In the genomic region with DNA sequence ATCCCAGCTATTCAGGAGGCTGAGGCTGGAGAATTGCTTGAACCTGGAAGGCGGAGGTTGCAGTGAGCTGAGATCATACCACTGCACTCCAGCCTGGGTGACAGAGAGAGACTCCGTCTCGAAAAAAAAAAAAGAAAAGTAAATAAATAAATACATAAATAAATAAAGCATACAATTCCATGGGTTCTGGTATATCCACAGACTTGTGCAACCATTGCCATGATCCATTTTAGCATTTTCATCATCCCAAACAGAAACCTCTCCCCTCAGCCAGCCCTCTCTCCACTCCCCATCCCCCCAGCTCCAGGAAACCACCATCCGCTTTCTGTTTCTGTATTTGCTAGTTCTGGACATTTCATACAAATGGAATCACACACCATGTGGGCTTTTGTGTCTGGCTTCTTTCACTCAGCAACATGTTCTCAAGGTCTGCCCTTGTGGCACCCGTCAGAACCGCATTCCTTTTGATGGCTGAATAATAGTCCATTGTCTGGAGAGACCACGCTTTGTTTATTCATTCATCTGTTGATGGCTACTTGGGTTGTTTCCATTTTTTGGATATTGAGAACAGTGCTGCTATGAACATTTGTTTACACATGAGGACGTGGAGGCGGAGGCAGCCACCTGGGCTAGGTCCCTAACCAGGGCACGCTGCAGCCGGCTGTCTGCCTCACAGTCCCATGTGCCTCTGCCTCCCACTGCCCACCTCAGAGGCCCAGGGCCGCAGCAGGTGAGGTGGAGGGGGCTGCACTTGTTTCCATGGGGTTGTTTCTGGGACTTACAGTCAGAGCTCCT, we compare ENCODE assay signal across 1 cellular context.
TF ChIP-seq lines count a peak whose summit lies in the region.

No MANE protein-coding gene starts in this region.

TF ChIP-seq in HepG2, 621 proteins besides CTCF, POLR2A, EP300 and RAD21 (continued from another document and continues in another):
- TF ChIP-seq, protein P1, sequence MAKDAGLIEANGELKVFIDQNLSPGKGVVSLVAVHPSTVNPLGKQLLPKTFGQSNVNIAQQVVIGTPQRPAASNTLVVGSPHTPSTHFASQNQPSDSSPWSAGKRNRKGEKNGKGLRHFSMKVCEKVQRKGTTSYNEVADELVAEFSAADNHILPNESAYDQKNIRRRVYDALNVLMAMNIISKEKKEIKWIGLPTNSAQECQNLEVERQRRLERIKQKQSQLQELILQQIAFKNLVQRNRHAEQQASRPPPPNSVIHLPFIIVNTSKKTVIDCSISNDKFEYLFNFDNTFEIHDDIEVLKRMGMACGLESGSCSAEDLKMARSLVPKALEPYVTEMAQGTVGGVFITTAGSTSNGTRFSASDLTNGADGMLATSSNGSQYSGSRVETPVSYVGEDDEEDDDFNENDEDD (CRISPR knock-in tag; IDR thresholded peaks at IDR 0.05; ENCODE audit: borderline replicate concordance) = no peak
- TF ChIP-seq ZNF333 (CRISPR knock-in tag; IDR thresholded peaks at IDR 0.05; ENCODE audit: borderline replicate concordance) (no peak), FOXA1 (IDR thresholded peaks at IDR 0.05) (no peak), FOXA1 (CRISPR knock-in tag; IDR thresholded peaks at IDR 0.05) (peak; percentile 59; the same call in 1 of the 2 replicates), HDAC1 (CRISPR knock-in tag; IDR thresholded peaks at IDR 0.05) (0 out of 2 replicates have a peak, but pooled peaks have one; percentile 22), FOXK2 (IDR thresholded peaks at IDR 0.05) (0 out of 2 replicates have a peak, but pooled peaks have one; percentile 28), SOX5 (CRISPR knock-in tag; IDR thresholded peaks at IDR 0.05; ENCODE audit: borderline replicate concordance) (peak; percentile 98), ZNF7 (CRISPR knock-in tag; IDR thresholded peaks at IDR 0.05) (peak; percentile 75), FOXP4 (CRISPR knock-in tag; IDR thresholded peaks at IDR 0.05) (peak; percentile 59; the same call in 1 of the 2 replicates), ZNF3 (CRISPR knock-in tag; IDR thresholded peaks at IDR 0.05) (peak; percentile 46; the same call in 1 of the 2 replicates), ZNF382 (CRISPR knock-in tag; IDR thresholded peaks at IDR 0.05; ENCODE audit: borderline replicate concordance) (no peak), BHLHE40 (IDR thresholded peaks at IDR 0.05; ENCODE audit: low read length) (0 out of 2 replicates have a peak, but pooled peaks have one; percentile 4), ZFP37 (CRISPR knock-in tag; IDR thresholded peaks at IDR 0.05; ENCODE audit: borderline replicate concordance) (no peak), NR2F2 (IDR thresholded peaks at IDR 0.05; ENCODE audit: borderline replicate concordance, low read depth) (no peak), KDM4B (CRISPR knock-in tag; IDR thresholded peaks at IDR 0.05) (no peak), SETDB1 (CRISPR knock-in tag; IDR thresholded peaks at IDR 0.05; ENCODE audit: borderline replicate concordance) (no peak), ZMYM3 (CRISPR knock-in tag; IDR thresholded peaks at IDR 0.05) (no peak), KAT7 (CRISPR knock-in tag; IDR thresholded peaks at IDR 0.05; ENCODE audit: borderline replicate concordance) (no peak), KLF16 (CRISPR knock-in tag; IDR thresholded peaks at IDR 0.05) (0 out of 4 replicates have a peak, but pooled peaks of 1 of the 2 experiments have one; percentile 27), ZNF451 (CRISPR knock-in tag; IDR thresholded peaks at IDR 0.05) (no peak), SOX13 (IDR thresholded peaks at IDR 0.05) (peak; percentile 86), SOX13 (CRISPR knock-in tag; conservative IDR thresholded peaks at IDR 0.05 in 1 of 2, IDR thresholded peaks at IDR 0.05 in 1 of 2) (peak in 1 of 2 experiments; percentile 100; a peak in 2 of 4 replicates), TCF7 (IDR thresholded peaks at IDR 0.05; ENCODE audit: low read depth) (peak; percentile 35), ZNF788 (CRISPR knock-in tag; IDR thresholded peaks at IDR 0.05; ENCODE audit: borderline replicate concordance) (no peak), ZNF83 (CRISPR knock-in tag; IDR thresholded peaks at IDR 0.05; ENCODE audit: borderline replicate concordance) (no peak), NFE2 (CRISPR knock-in tag; IDR thresholded peaks at IDR 0.05) (no peak), IKZF4 (CRISPR knock-in tag; IDR thresholded peaks at IDR 0.05; ENCODE audit: borderline replicate concordance, low read depth, not compliant biosample characterization) (no peak)
- TF ChIP-seq, protein P2, sequence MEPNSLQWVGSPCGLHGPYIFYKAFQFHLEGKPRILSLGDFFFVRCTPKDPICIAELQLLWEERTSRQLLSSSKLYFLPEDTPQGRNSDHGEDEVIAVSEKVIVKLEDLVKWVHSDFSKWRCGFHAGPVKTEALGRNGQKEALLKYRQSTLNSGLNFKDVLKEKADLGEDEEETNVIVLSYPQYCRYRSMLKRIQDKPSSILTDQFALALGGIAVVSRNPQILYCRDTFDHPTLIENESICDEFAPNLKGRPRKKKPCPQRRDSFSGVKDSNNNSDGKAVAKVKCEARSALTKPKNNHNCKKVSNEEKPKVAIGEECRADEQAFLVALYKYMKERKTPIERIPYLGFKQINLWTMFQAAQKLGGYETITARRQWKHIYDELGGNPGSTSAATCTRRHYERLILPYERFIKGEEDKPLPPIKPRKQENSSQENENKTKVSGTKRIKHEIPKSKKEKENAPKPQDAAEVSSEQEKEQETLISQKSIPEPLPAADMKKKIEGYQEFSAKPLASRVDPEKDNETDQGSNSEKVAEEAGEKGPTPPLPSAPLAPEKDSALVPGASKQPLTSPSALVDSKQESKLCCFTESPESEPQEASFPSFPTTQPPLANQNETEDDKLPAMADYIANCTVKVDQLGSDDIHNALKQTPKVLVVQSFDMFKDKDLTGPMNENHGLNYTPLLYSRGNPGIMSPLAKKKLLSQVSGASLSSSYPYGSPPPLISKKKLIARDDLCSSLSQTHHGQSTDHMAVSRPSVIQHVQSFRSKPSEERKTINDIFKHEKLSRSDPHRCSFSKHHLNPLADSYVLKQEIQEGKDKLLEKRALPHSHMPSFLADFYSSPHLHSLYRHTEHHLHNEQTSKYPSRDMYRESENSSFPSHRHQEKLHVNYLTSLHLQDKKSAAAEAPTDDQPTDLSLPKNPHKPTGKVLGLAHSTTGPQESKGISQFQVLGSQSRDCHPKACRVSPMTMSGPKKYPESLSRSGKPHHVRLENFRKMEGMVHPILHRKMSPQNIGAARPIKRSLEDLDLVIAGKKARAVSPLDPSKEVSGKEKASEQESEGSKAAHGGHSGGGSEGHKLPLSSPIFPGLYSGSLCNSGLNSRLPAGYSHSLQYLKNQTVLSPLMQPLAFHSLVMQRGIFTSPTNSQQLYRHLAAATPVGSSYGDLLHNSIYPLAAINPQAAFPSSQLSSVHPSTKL (CRISPR knock-in tag; IDR thresholded peaks at IDR 0.05) = peak; percentile 75
- TF ChIP-seq, protein P3, sequence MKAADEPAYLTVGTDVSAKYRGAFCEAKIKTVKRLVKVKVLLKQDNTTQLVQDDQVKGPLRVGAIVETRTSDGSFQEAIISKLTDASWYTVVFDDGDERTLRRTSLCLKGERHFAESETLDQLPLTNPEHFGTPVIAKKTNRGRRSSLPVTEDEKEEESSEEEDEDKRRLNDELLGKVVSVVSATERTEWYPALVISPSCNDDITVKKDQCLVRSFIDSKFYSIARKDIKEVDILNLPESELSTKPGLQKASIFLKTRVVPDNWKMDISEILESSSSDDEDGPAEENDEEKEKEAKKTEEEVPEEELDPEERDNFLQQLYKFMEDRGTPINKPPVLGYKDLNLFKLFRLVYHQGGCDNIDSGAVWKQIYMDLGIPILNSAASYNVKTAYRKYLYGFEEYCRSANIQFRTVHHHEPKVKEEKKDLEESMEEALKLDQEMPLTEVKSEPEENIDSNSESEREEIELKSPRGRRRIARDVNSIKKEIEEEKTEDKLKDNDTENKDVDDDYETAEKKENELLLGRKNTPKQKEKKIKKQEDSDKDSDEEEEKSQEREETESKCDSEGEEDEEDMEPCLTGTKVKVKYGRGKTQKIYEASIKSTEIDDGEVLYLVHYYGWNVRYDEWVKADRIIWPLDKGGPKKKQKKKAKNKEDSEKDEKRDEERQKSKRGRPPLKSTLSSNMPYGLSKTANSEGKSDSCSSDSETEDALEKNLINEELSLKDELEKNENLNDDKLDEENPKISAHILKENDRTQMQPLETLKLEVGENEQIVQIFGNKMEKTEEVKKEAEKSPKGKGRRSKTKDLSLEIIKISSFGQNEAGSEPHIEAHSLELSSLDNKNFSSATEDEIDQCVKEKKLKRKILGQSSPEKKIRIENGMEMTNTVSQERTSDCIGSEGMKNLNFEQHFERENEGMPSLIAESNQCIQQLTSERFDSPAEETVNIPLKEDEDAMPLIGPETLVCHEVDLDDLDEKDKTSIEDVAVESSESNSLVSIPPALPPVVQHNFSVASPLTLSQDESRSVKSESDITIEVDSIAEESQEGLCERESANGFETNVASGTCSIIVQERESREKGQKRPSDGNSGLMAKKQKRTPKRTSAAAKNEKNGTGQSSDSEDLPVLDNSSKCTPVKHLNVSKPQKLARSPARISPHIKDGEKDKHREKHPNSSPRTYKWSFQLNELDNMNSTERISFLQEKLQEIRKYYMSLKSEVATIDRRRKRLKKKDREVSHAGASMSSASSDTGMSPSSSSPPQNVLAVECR (CRISPR knock-in tag; IDR thresholded peaks at IDR 0.05; ENCODE audit: borderline replicate concordance) = no peak
- TF ChIP-seq, protein P4, sequence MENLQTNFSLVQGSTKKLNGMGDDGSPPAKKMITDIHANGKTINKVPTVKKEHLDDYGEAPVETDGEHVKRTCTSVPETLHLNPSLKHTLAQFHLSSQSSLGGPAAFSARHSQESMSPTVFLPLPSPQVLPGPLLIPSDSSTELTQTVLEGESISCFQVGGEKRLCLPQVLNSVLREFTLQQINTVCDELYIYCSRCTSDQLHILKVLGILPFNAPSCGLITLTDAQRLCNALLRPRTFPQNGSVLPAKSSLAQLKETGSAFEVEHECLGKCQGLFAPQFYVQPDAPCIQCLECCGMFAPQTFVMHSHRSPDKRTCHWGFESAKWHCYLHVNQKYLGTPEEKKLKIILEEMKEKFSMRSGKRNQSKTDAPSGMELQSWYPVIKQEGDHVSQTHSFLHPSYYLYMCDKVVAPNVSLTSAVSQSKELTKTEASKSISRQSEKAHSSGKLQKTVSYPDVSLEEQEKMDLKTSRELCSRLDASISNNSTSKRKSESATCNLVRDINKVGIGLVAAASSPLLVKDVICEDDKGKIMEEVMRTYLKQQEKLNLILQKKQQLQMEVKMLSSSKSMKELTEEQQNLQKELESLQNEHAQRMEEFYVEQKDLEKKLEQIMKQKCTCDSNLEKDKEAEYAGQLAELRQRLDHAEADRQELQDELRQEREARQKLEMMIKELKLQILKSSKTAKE (CRISPR knock-in tag; IDR thresholded peaks at IDR 0.05; ENCODE audit: borderline replicate concordance) = 0 out of 2 replicates have a peak, but pooled peaks have one; percentile 38
- TF ChIP-seq, protein P5, sequence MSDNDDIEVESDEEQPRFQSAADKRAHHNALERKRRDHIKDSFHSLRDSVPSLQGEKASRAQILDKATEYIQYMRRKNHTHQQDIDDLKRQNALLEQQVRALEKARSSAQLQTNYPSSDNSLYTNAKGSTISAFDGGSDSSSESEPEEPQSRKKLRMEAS (IDR thresholded peaks at IDR 0.05) = peak; percentile 55
- TF ChIP-seq, protein P6, sequence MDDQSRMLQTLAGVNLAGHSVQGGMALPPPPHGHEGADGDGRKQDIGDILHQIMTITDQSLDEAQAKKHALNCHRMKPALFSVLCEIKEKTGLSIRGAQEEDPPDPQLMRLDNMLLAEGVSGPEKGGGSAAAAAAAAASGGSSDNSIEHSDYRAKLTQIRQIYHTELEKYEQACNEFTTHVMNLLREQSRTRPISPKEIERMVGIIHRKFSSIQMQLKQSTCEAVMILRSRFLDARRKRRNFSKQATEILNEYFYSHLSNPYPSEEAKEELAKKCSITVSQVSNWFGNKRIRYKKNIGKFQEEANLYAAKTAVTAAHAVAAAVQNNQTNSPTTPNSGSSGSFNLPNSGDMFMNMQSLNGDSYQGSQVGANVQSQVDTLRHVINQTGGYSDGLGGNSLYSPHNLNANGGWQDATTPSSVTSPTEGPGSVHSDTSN (CRISPR knock-in tag; IDR thresholded peaks at IDR 0.05; ENCODE audit: borderline replicate concordance) = no peak
- TF ChIP-seq, protein P7, sequence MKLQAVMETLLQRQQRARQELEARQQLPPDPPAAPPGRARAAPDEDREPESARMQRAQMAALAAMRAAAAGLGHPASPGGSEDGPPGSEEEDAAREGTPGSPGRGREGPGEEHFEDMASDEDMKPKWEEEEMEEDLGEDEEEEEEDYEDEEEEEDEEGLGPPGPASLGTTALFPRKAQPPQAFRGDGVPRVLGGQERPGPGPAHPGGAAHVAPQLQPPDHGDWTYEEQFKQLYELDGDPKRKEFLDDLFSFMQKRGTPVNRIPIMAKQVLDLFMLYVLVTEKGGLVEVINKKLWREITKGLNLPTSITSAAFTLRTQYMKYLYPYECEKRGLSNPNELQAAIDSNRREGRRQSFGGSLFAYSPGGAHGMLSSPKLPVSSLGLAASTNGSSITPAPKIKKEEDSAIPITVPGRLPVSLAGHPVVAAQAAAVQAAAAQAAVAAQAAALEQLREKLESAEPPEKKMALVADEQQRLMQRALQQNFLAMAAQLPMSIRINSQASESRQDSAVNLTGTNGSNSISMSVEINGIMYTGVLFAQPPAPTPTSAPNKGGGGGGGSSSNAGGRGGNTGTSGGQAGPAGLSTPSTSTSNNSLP (IDR thresholded peaks at IDR 0.05; ENCODE audit: low read depth, low read length) = 0 out of 2 replicates have a peak, but pooled peaks have one; percentile 14
- TF ChIP-seq, protein P8, sequence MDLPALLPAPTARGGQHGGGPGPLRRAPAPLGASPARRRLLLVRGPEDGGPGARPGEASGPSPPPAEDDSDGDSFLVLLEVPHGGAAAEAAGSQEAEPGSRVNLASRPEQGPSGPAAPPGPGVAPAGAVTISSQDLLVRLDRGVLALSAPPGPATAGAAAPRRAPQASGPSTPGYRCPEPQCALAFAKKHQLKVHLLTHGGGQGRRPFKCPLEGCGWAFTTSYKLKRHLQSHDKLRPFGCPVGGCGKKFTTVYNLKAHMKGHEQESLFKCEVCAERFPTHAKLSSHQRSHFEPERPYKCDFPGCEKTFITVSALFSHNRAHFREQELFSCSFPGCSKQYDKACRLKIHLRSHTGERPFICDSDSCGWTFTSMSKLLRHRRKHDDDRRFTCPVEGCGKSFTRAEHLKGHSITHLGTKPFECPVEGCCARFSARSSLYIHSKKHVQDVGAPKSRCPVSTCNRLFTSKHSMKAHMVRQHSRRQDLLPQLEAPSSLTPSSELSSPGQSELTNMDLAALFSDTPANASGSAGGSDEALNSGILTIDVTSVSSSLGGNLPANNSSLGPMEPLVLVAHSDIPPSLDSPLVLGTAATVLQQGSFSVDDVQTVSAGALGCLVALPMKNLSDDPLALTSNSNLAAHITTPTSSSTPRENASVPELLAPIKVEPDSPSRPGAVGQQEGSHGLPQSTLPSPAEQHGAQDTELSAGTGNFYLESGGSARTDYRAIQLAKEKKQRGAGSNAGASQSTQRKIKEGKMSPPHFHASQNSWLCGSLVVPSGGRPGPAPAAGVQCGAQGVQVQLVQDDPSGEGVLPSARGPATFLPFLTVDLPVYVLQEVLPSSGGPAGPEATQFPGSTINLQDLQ (CRISPR knock-in tag; IDR thresholded peaks at IDR 0.05) = no peak
